10 cellular contexts compared by ENCODE assay signal in genomic region chr4:26058537-26058936, GRCh38.
A peak's percentile ranks its signal among the peaks of the same experiment; 100 is the strongest.
DNase-seq lines count a peak whose midpoint lies in the region; ATAC-seq lines count a peak whose summit lies in the region.
"Had no signal": no experiment of that assay in that cellular context is flagged by ENCODE, and none has a peak within 500 bp of the region (broad histone marks: within the 10 kb centered on the region; RNA-seq: fewer than 3 reads in every experiment).

No MANE protein-coding gene starts in this region.

- H3K27ac ChIP-seq in epithelial cell of prostate, result no peak overlapping the region

- ATAC-seq in GM21360 (IDR thresholded peaks at IDR 0.05; ENCODE audit: unreplicated experiment), result peak; percentile 73
- ATAC-seq in HG03571 (IDR thresholded peaks at IDR 0.05; ENCODE audit: unreplicated experiment), result no peak
- ATAC-seq in HG03135 (IDR thresholded peaks at IDR 0.05; ENCODE audit: unreplicated experiment), result no peak
- ATAC-seq: K562 had no signal

- DNase-seq in EH (ENCODE audit: low read depth), result peak; percentile 35
- peak; percentile 16 for DNase-seq in NCI-H1092 (lab: John Stamatoyannopoulos, UW)
- DNase-seq in epithelial cell of prostate (ENCODE audit: low read depth, low spot score), result peak; percentile 63
- no peak for DNase-seq in effector CD4-positive, alpha-beta T cell
- DNase-seq in putamen (ENCODE audit: low spot score), result no peak
- DNase-seq: GF-D8 had no signal

Comparison
In these comparisons a context has a peak if more than half of its experiments do, and no peak if none do; other contexts are left out.
1. DNase-seq: peak in EH (single experiment), NCI-H1092 (single experiment) and epithelial cell of prostate (single experiment); none in effector CD4-positive, alpha-beta T cell (single experiment) and putamen (single experiment).